Comparison of ENCODE assay signal across 8 cellular contexts in genomic region chr2:26298286-26298637, GRCh38. TPM values are rescaled to one million over a fixed set of nuclear protein-coding genes. Genes with fewer than 3 reads are reported as not detected.
A peak's percentile ranks its signal among the peaks of the same experiment; 100 is the strongest.
DNase-seq lines count a peak whose midpoint lies in the region; ATAC-seq and TF ChIP-seq lines count a peak whose summit lies in the region.

No MANE protein-coding gene starts in this region.

- no peaks in the 10 kb centered on the region for H3K36me3 Mint-ChIP-seq in CD4-positive, alpha-beta memory T cell
- no peaks in the 10 kb centered on the region for H3K36me3 Mint-ChIP-seq in WTC11

- H3K4me1 ChIP-seq in CD4-positive, alpha-beta memory T cell (ENCODE audit: insufficient read depth, low read length) = peaks cover 14% of the 10 kb centered on the region
- H3K4me1 ChIP-seq in iPS DF 6.9 (ENCODE audit: control insufficient read depth, insufficient read depth, low read length) = no peaks in the 10 kb centered on the region

- no peak for DNase-seq in CD4-positive, alpha-beta memory T cell
- peak; percentile 60 for DNase-seq in WTC11 (ENCODE audit: low spot score)
- DNase-seq in iPS DF 6.9 (ENCODE audit: low read depth, low spot score) = no peak
- DNase-seq in retinal pigment epithelial cell (ENCODE audit: low read depth) = no peak
- no peak for DNase-seq in NCI-H2107 treated with DMSO at 0.1 percent for 48 hours (lab: John Stamatoyannopoulos, UW; ENCODE audit: unreplicated experiment)
- DNase-seq in SKM-1 (lab: John Stamatoyannopoulos, UW; ENCODE audit: unreplicated experiment) = no peak
- DNase-seq in DMS79 treated with DMSO at 0.1 percent for 48 hours (lab: John Stamatoyannopoulos, UW) = no peak

- no peak overlapping the region for H3K4me3 Mint-ChIP-seq in CD4-positive, alpha-beta memory T cell
- H3K4me3 Mint-ChIP-seq in WTC11 = no peak overlapping the region

- ATAC-seq in WTC11 (peak; percentile 31), GM19452 (IDR thresholded peaks at IDR 0.05; ENCODE audit: unreplicated experiment) (no peak)

- H3K4me3 ChIP-seq in CD4-positive, alpha-beta memory T cell (ENCODE audit: low read length in 2 of 2) = peak overlapping the region in 1 of 2 donors; percentile 53
- H3K4me3 ChIP-seq in iPS DF 6.9 (ENCODE audit: low read length) (peak overlapping the region; percentile 48; the same call in 1 of the 2 replicates), retinal pigment epithelial cell (ENCODE audit: low read length) (peak overlapping the region; percentile 49)

- H3K27ac ChIP-seq in CD4-positive, alpha-beta memory T cell (ENCODE audit: low read depth, low read length) = peak overlapping the region; percentile 47
- H3K27ac ChIP-seq in iPS DF 6.9 (ENCODE audit: low read length) = no peak overlapping the region

- WGBS in iPS DF 6.9 (ENCODE audit: insufficient coverage, insufficient read length) = no CpG with 5 or more reads among the region's 17 CpGs

- no peaks in the 10 kb centered on the region for H3K27me3 Mint-ChIP-seq in CD4-positive, alpha-beta memory T cell
- H3K27me3 Mint-ChIP-seq in WTC11 (ENCODE audit: low read depth) = no peaks in the 10 kb centered on the region

- H3K27ac Mint-ChIP-seq in CD4-positive, alpha-beta memory T cell = no peak overlapping the region
- no peak overlapping the region for H3K27ac Mint-ChIP-seq in WTC11

- no peak for TF ChIP-seq CTCF in WTC11 (IDR thresholded peaks at IDR 0.05)
- TF ChIP-seq CTCF in retinal pigment epithelial cell (conservative IDR thresholded peaks at IDR 0.05; ENCODE audit: low read depth, low read length) = no peak

- H3K9me3 Mint-ChIP-seq in CD4-positive, alpha-beta memory T cell = no peaks in the 10 kb centered on the region
- peaks cover 3% of the 10 kb centered on the region; the same call in 1 of the 2 replicates for H3K9me3 Mint-ChIP-seq in WTC11

- H3K4me1 Mint-ChIP-seq in CD4-positive, alpha-beta memory T cell = no peaks in the 10 kb centered on the region
- no peaks in the 10 kb centered on the region for H3K4me1 Mint-ChIP-seq in WTC11

- no peaks in the 10 kb centered on the region for H3K9me3 ChIP-seq in CD4-positive, alpha-beta memory T cell (ENCODE audit: control insufficient read depth in 1 of 2, low read length in 2 of 2)
- H3K9me3 ChIP-seq in iPS DF 6.9 (ENCODE audit: control insufficient read depth, insufficient read depth, low read length) = no peaks in the 10 kb centered on the region

- no peaks in the 10 kb centered on the region for H3K36me3 ChIP-seq in CD4-positive, alpha-beta memory T cell (ENCODE audit: insufficient read depth, low read length)
- H3K36me3 ChIP-seq in iPS DF 6.9 (ENCODE audit: control insufficient read depth, insufficient read depth, low read length) = no peaks in the 10 kb centered on the region

- H3K27me3 ChIP-seq in CD4-positive, alpha-beta memory T cell (ENCODE audit: insufficient read depth, low read length) = no peaks in the 10 kb centered on the region
- H3K27me3 ChIP-seq in iPS DF 6.9 (ENCODE audit: control insufficient read depth, insufficient read depth, low read length) = no peaks in the 10 kb centered on the region

- POLR2A ChIA-PET in CD4-positive, alpha-beta memory T cell (lab: Charles Lee; ENCODE audit: partially characterized antibody) = interaction anchor here (0.7 to 3.6 kb wide), 4 partner anchors 10 to 114 kb away, joined by 3 to 32 read pairs (median 19); partner anchors contain the start of genes ADGRF3, HADHA, HADHB and SELENOI
- POLR2A ChIA-PET in WTC11 (lab: Charles Lee) = interaction anchor here (0.6 to 3.6 kb wide), 2 partner anchors 51 to 55 kb away, joined by 7 to 27 read pairs; partner anchors contain the start of genes HADHA and HADHB

- CTCF ChIA-PET in CD4-positive, alpha-beta memory T cell (lab: Charles Lee; ENCODE audit: partially characterized antibody) = no interaction called here
- CTCF ChIA-PET in WTC11 (lab: Charles Lee) = interaction anchor here (0.6 to 1.6 kb wide), 4 partner anchors 16 to 147 kb away, joined by 4 to 7 read pairs (median 5); no protein-coding TSS in a partner anchor

- intact Hi-C loops in CD4-positive, alpha-beta memory T cell (cut with micrococcal nuclease) = loop anchor here (2.0 kb wide), 1 partner anchor 53 kb away; the partner anchor contains the start of genes HADHA and HADHB

TF ChIP-seq in WTC11, 78 proteins besides CTCF, POLR2A, EP300 and RAD21 (continues in another document):
- TF ChIP-seq ATF2 (CRISPR knock-in tag; IDR thresholded peaks at IDR 0.05; ENCODE audit: borderline replicate concordance, low read depth) (no peak), IRF1 (CRISPR knock-in tag; IDR thresholded peaks at IDR 0.05) (no peak), ZMAT4 (CRISPR knock-in tag; IDR thresholded peaks at IDR 0.05) (no peak), TP53 (CRISPR knock-in tag; IDR thresholded peaks at IDR 0.05) (no peak), RELA (CRISPR knock-in tag; IDR thresholded peaks at IDR 0.05; ENCODE audit: borderline replicate concordance) (no peak), FOXP1 (CRISPR knock-in tag; IDR thresholded peaks at IDR 0.05; ENCODE audit: borderline replicate concordance) (no peak), KAT7 (CRISPR knock-in tag; IDR thresholded peaks at IDR 0.05; ENCODE audit: borderline replicate concordance) (no peak), NFATC4 (CRISPR knock-in tag; IDR thresholded peaks at IDR 0.05) (no peak), FOXJ3 (CRISPR knock-in tag; IDR thresholded peaks at IDR 0.05; ENCODE audit: borderline replicate concordance) (no peak), AR (CRISPR knock-in tag; IDR thresholded peaks at IDR 0.05) (no peak)

RNA-seq across cellular contexts. Expression of gene SELENOI, which starts 47.7 kb away (rescaled TPM):
- 10 to 100 TPM; 19.6 to 20.0 TPM for total RNA-seq in CD4-positive, alpha-beta memory T cell
- 1 to 10 TPM; 2.7 to 3.1 TPM for polyA plus RNA-seq in CD4-positive, alpha-beta memory T cell
- total RNA-seq in WTC11 (2021) = 39.3 to 53.1 TPM (median 45.2 TPM) in 3 replicates

RNA-seq across cellular contexts. Expression of gene ADGRF3, which starts 48.3 kb away (rescaled TPM):
- total RNA-seq in CD4-positive, alpha-beta memory T cell = 1 to 10 TPM in 1 of 2 experiments, under 1 TPM in 1; 0.97 to 1.7 TPM
- polyA plus RNA-seq in CD4-positive, alpha-beta memory T cell = under 1 TPM in 1 of 2 donors, not detected in 1; 0.14 TPM
- total RNA-seq in WTC11 (2021) = 0.18 to 0.48 TPM (median 0.25 TPM) in 3 replicates

RNA-seq across cellular contexts. Expression of gene HADHB, which starts 53.5 kb away (rescaled TPM):
- 10 to 100 TPM; 58.8 to 67.1 TPM for total RNA-seq in CD4-positive, alpha-beta memory T cell
- 100 to 1,000 TPM in 1 of 2 donors, 10 to 100 TPM in 1; 95.0 to 115 TPM for polyA plus RNA-seq in CD4-positive, alpha-beta memory T cell
- total RNA-seq in WTC11 (2021) = 59.8 to 64.5 TPM (median 60.7 TPM) in 3 replicates

RNA-seq across cellular contexts. Expression of gene HADHA, which starts 53.8 kb away (rescaled TPM):
- 10 to 100 TPM; 89.1 to 93.6 TPM for total RNA-seq in CD4-positive, alpha-beta memory T cell
- 100 to 1,000 TPM; 119 to 126 TPM for polyA plus RNA-seq in CD4-positive, alpha-beta memory T cell
- total RNA-seq in WTC11 (2021) = 118 to 123 TPM (median 121 TPM) in 3 replicates
